Comparison of ENCODE assay signal across 9 cellular contexts in genomic region chr19:40055832-40056504, GRCh38. TPM values are rescaled to one million over a fixed set of nuclear protein-coding genes. Genes with fewer than 3 reads are reported as not detected.
DNase-seq lines count a peak whose midpoint lies in the region; ATAC-seq, FAIRE-seq and TF ChIP-seq lines count a peak whose summit lies in the region.
"Had no signal": no experiment of that assay in that cellular context is flagged by ENCODE, and none has a peak within 500 bp of the region (broad histone marks: within the 10 kb centered on the region; RNA-seq: fewer than 3 reads in every experiment).

ZNF780B (minus strand) TSS chr19:40056231; CDS start chr19:40050332, 5,899 bp downstream.

- H3K9me3 ChIP-seq in BLaER1 treated with 17β-estradiol and CSF1 and Interleukin-3, amounts not matched to agents 10 nM and 100 nM (replicated peaks in 1 of 11): peaks cover 38 to 67% (median 61%) of the 10 kb centered on the region in 11 experiments
- H3K9me3 ChIP-seq in OCI-LY3 (ENCODE audit: insufficient read depth, low read length) (peaks cover 35% of the 10 kb centered on the region), esophagus (ENCODE audit: control insufficient read depth in 2 of 2, insufficient read depth in 1 of 2, low read depth in 1 of 2, low read length in 1 of 2) (no peaks in the 10 kb centered on the region), mucosa of rectum (ENCODE audit: control insufficient read depth in 2 of 2, low read length in 2 of 2) (peaks cover 3 to 9% of the 10 kb centered on the region in 2 donors)

- H3K27ac ChIP-seq in BLaER1 treated with 17β-estradiol and CSF1 and Interleukin-3, amounts not matched to agents 10 nM and 100 nM: peak within 1 kb of the TSS; percentile 34 to 83 (median 77)
- peak within 1 kb of the TSS; percentile 3; the same call in 1 of the 2 replicates for H3K27ac ChIP-seq in OCI-LY3 (ENCODE audit: low read length)
- peak within 1 kb of the TSS; percentile 70 to 84 for H3K27ac ChIP-seq in esophagus (ENCODE audit: low read depth in 2 of 2, low read length in 1 of 2)
- H3K27ac ChIP-seq in mucosa of rectum (ENCODE audit: low read depth in 2 of 2, low read length in 2 of 2): peak within 1 kb of the TSS; percentile 20 to 63

- peaks cover 27% of the 10 kb centered on the region for H3K79me2 ChIP-seq in OCI-LY3 (ENCODE audit: low read length)

- no peak for TF ChIP-seq CTCF in OCI-LY3 (IDR thresholded peaks at IDR 0.05; ENCODE audit: low read depth, low read length)

- peak; percentile 44 for FAIRE-seq in HTR-8/SVneo (lab: Jason Lieb, UNC)
- FAIRE-seq: colon had no signal

- peak within 1 kb of the TSS; percentile 83 to 94 (median 88) for H3K4me2 ChIP-seq in BLaER1 treated with 17β-estradiol and CSF1 and Interleukin-3, amounts not matched to agents 10 nM and 100 nM
- H3K4me2 ChIP-seq in OCI-LY3 (ENCODE audit: low read length): peak within 1 kb of the TSS; percentile 60

- peak; percentile 79 for DNase-seq in HTR-8/SVneo (ENCODE audit: insufficient read length, low spot score)
- DNase-seq in activated T-cell treated with anti-CD3 and anti-CD28 coated beads for 1 hour (ENCODE audit: low read depth): peak; percentile 58
- peak; percentile 40 to 47 for DNase-seq in stimulated activated CD8-positive, alpha-beta memory T cell treated with anti-CD3 and anti-CD28 coated beads, Interleukin-4, amount 100 ng/mL, for 4 hours (ENCODE audit: low read depth in 2 of 2, low spot score in 1 of 2)

- no peaks in the 10 kb centered on the region for H3K27me3 ChIP-seq in BLaER1 treated with 17β-estradiol and CSF1 and Interleukin-3, amounts not matched to agents 10 nM and 100 nM
- H3K27me3 ChIP-seq in OCI-LY3 (ENCODE audit: low read depth, low read length) (no peaks in the 10 kb centered on the region), esophagus (ENCODE audit: control insufficient read depth in 1 of 2, insufficient read depth in 2 of 2, low read length in 2 of 2) (no peaks in the 10 kb centered on the region), mucosa of rectum (ENCODE audit: control insufficient read depth in 2 of 2, insufficient read depth in 2 of 2, low read length in 2 of 2) (no peaks in the 10 kb centered on the region)

- peaks cover 11 to 32% (median 24%) of the 10 kb centered on the region in 10 experiments for H3K4me1 ChIP-seq in BLaER1 treated with 17β-estradiol and CSF1 and Interleukin-3, amounts not matched to agents 10 nM and 100 nM
- peaks cover 9% of the 10 kb centered on the region; the same call in 1 of the 2 replicates for H3K4me1 ChIP-seq in OCI-LY3 (ENCODE audit: low read length)
- H3K4me1 ChIP-seq in esophagus (ENCODE audit: control insufficient read depth in 2 of 2, insufficient read depth in 2 of 2, low read length in 1 of 2): peaks cover 0 to 7% of the 10 kb centered on the region in 2 donors
- peaks cover 3 to 7% of the 10 kb centered on the region in 2 donors for H3K4me1 ChIP-seq in mucosa of rectum (ENCODE audit: control insufficient read depth in 2 of 2, insufficient read depth in 2 of 2, low read length in 2 of 2)

- H2AFZ ChIP-seq in OCI-LY3 (ENCODE audit: low read depth, low read length): peak within 1 kb of the TSS; percentile 89

- H3K36me3 ChIP-seq in BLaER1 treated with 17β-estradiol and CSF1 and Interleukin-3, amounts not matched to agents 10 nM and 100 nM: peaks cover 11 to 40% (median 28%) of the 10 kb centered on the region in 11 experiments; a peak in 19 of 22 replicates
- H3K36me3 ChIP-seq in OCI-LY3 (replicated peaks; ENCODE audit: low read depth, low read length) (peaks cover 14% of the 10 kb centered on the region), esophagus (ENCODE audit: control insufficient read depth in 2 of 2, insufficient read depth in 2 of 2, low read length in 1 of 2) (no peaks in the 10 kb centered on the region), mucosa of rectum (ENCODE audit: control insufficient read depth in 2 of 2, insufficient read depth in 2 of 2, low read length in 2 of 2) (no peaks in the 10 kb centered on the region)

- peak within 1 kb of the TSS; percentile 77 to 86 (median 81) for H3K9ac ChIP-seq in BLaER1 treated with 17β-estradiol and CSF1 and Interleukin-3, amounts not matched to agents 10 nM and 100 nM
- H3K9ac ChIP-seq in OCI-LY3 (ENCODE audit: low read length): peak within 1 kb of the TSS; percentile 65
- H3K9ac ChIP-seq in mucosa of rectum (ENCODE audit: low read depth in 1 of 2, low read length in 2 of 2): peak within 1 kb of the TSS; percentile 64 to 89

- H4K20me1 ChIP-seq in BLaER1 treated with 17β-estradiol and CSF1 and Interleukin-3, amounts not matched to agents 10 nM and 100 nM: peaks cover 0 to 4% (median 0%) of the 10 kb centered on the region in 11 experiments; a peak in 2 of 22 replicates
- no peaks in the 10 kb centered on the region for H4K20me1 ChIP-seq in OCI-LY3 (ENCODE audit: insufficient read depth, low read length)

- 0 to 1% methylated on average over 41 of the region's 41 CpGs for WGBS in esophagus, 2 donors

- ATAC-seq in GM19372 (IDR thresholded peaks at IDR 0.05; ENCODE audit: low read depth, unreplicated experiment): peak; percentile 59

- H3K4me3 ChIP-seq in BLaER1 treated with 17β-estradiol and CSF1 and Interleukin-3, amounts not matched to agents 10 nM and 100 nM: peak within 1 kb of the TSS; percentile 65 to 86 (median 78)
- H3K4me3 ChIP-seq in OCI-LY3 (ENCODE audit: low read length) (peak within 1 kb of the TSS; percentile 84), esophagus (ENCODE audit: low read depth in 1 of 2, low read length in 2 of 2) (peak within 1 kb of the TSS; percentile 97 to 100), mucosa of rectum (ENCODE audit: low read length in 2 of 2) (peak within 1 kb of the TSS; percentile 85 to 97)

RNA-seq across cellular contexts. Expression of gene ZNF780B, which starts in this region (rescaled TPM):
- 1 to 10 TPM; 2.4 to 5.5 TPM for polyA plus RNA-seq in esophagus

Comparison
In these comparisons a context has a peak if more than half of its experiments do, and no peak if none do; other contexts are left out.
1. Peak in every context shown above with its lines: DNase-seq, ATAC-seq, H3K4me3 ChIP-seq and H3K27ac ChIP-seq.
2. H3K27ac ChIP-seq: peak in every context shown above with its lines; median percentile 77 in BLaER1 treated with 17β-estradiol and CSF1 and Interleukin-3, amounts not matched to agents 10 nM and 100 nM; 77 in esophagus; 42 in mucosa of rectum; 3 in OCI-LY3.